35 cellular contexts compared by ENCODE assay signal in genomic region chr3:39760325-39760724, GRCh38. TPM values are rescaled to one million over a fixed set of nuclear protein-coding genes. Genes with fewer than 3 reads are reported as not detected.
"Had no signal": no experiment of that assay in that cellular context is flagged by ENCODE, and none has a peak within 500 bp of the region (broad histone marks: within the 10 kb centered on the region; RNA-seq: fewer than 3 reads in every experiment).

No MANE protein-coding gene starts in this region.

- H3K27ac ChIP-seq: adrenal gland, ascending aorta, body of pancreas, brain microvascular endothelial cell, breast epithelium, cardiac muscle cell had no signal

- H3K4me3 ChIP-seq: adrenal gland, ascending aorta, body of pancreas, breast epithelium, cardiac muscle cell had no signal

- H3K27me3 ChIP-seq: adrenal gland, ascending aorta, body of pancreas, brain microvascular endothelial cell, breast epithelium, cardiac muscle cell had no signal

- H3K9me3 ChIP-seq: adrenal gland, ascending aorta, body of pancreas, breast epithelium had no signal

- DNase-seq: activated effector memory CD4-positive, alpha-beta T cell treated with anti-CD3 and anti-CD28 coated beads, Interleukin-2, amount 50 U/mL, for 16 hours; activated effector memory CD4-positive, alpha-beta T cell treated with Interleukin-2 at 50 U/mL for 16 hours; activated gamma-delta T cell; activated gamma-delta T cell treated with Interleukin-2 at 50 U/mL for 16 hours; activated naive CD4-positive, alpha-beta T cell; activated naive CD4-positive, alpha-beta T cell treated with anti-CD3 and anti-CD28 coated beads for 36 hours; activated naive CD4-positive, alpha-beta T cell treated with anti-CD3 and anti-CD28 coated beads, Interleukin-2, amount 10 ng/mL, durations not matched to agents 7 days and 5 days; activated naive CD4-positive, alpha-beta T cell treated with anti-CD3 and anti-CD28 coated beads, Interleukin-2, amount 50 U/mL, for 16 hours; activated naive CD4-positive, alpha-beta T cell treated with Interleukin-2 at 50 U/mL for 16 hours; activated naive CD8-positive, alpha-beta T cell treated with anti-CD3 and anti-CD28 coated beads for 36 hours; activated naive CD8-positive, alpha-beta T cell treated with anti-CD3 and anti-CD28 coated beads, Interleukin-2, amount 10 ng/mL, durations not matched to agents 7 days and 5 days; activated naive CD8-positive, alpha-beta T cell treated with anti-CD3 and anti-CD28 coated beads, Interleukin-2, amount 50 U/mL, for 24 hours; activated T-cell treated with anti-CD3 and anti-CD28 coated beads, Interleukin-2, amount 50 U/mL, for 24 hours; activated T-cell treated with anti-CD3 and anti-CD28 coated beads, Interleukin-2, amount 50 U/mL, for 4 hours; activated T-cell treated with anti-CD3 and anti-CD28 coated beads, Interleukin-2, amount 50 U/mL, for 48 hours; activated T-cell treated with anti-CD3 and anti-CD28 coated beads, Interleukin-2, amount 50 U/mL, for 72 hours; adrenal gland; amniotic stem cell; amygdala; anterior cingulate cortex; aorta; body of pancreas; brain microvascular endothelial cell; caudate nucleus; central memory CD4-positive, alpha-beta T cell; cerebellar nuclear complex had no signal

- FAIRE-seq: astrocyte, bronchial epithelial cell had no signal

- ATAC-seq: activated naive CD4-positive, alpha-beta T cell treated with anti-CD3 and anti-CD28 coated beads, Interleukin-2, amount 50 U/mL, for 72 hours; activated naive CD8-positive, alpha-beta T cell treated with anti-CD3 and anti-CD28 coated beads, Interleukin-2, amount 50 U/mL, for 24 hours; activated T-cell treated with anti-CD3 and anti-CD28 coated beads, Interleukin-2, amount 50 U/mL, for 4 hours; activated T-cell treated with anti-CD3 and anti-CD28 coated beads, Interleukin-2, amount 50 U/mL, for 72 hours; activated T-helper 17 cell treated with anti-CD3 and anti-CD28 coated beads, Interleukin-2, amount 50 U/mL, for 72 hours; body of pancreas had no signal

- H3K36me3 ChIP-seq: adrenal gland, ascending aorta, brain microvascular endothelial cell, cardiac muscle cell had no signal

- H3K4me1 ChIP-seq: adrenal gland, ascending aorta, body of pancreas, breast epithelium had no signal

RNA-seq across cellular contexts. Expression of gene MYRIP, which starts 49.1 kb away (rescaled TPM):
- total RNA-seq: activated naive CD4-positive, alpha-beta T cell treated with anti-CD3 and anti-CD28 coated beads for 36 hours; activated naive CD4-positive, alpha-beta T cell treated with anti-CD3 and anti-CD28 coated beads, Interleukin-2, amount 50 U/mL, for 72 hours; activated naive CD8-positive, alpha-beta T cell treated with anti-CD3 and anti-CD28 coated beads for 36 hours; activated naive CD8-positive, alpha-beta T cell treated with anti-CD3 and anti-CD28 coated beads, Interleukin-2, amount 10 ng/mL, durations not matched to agents 7 days and 5 days; activated T-cell treated with anti-CD3 and anti-CD28 coated beads, Interleukin-2, amount 50 U/mL, for 4 hours; activated T-cell treated with anti-CD3 and anti-CD28 coated beads, Interleukin-2, amount 50 U/mL, for 72 hours; activated T-helper 1 cell treated with anti-CD3 and anti-CD28 coated beads, Interleukin-12 subunit alpha, Interleukin-12 subunit beta, Interleukin-2, Interleukin-4 antibody, amounts not matched to agents 30 ng/mL and 10 ng/mL and 1 ng/mL, durations not matched to agents 14 hours and 24 hours and 36 hours; activated T-helper 17 cell treated with anti-CD3 and anti-CD28 coated beads, Interleukin-2, amount 50 U/mL, for 72 hours; activated T-helper 2 cell treated with anti-CD3 and anti-CD28 coated beads, Interferon-gamma antibody, Interleukin-2, Interleukin-4, amounts not matched to agents 10 μg/mL and 5 μg/mL and 100 μg/mL, durations not matched to agents 14 hours and 24 hours and 36 hours; bronchial epithelial cell had no signal
